Comparison of ENCODE assay signal across 8 cellular contexts in the genomic region with DNA sequence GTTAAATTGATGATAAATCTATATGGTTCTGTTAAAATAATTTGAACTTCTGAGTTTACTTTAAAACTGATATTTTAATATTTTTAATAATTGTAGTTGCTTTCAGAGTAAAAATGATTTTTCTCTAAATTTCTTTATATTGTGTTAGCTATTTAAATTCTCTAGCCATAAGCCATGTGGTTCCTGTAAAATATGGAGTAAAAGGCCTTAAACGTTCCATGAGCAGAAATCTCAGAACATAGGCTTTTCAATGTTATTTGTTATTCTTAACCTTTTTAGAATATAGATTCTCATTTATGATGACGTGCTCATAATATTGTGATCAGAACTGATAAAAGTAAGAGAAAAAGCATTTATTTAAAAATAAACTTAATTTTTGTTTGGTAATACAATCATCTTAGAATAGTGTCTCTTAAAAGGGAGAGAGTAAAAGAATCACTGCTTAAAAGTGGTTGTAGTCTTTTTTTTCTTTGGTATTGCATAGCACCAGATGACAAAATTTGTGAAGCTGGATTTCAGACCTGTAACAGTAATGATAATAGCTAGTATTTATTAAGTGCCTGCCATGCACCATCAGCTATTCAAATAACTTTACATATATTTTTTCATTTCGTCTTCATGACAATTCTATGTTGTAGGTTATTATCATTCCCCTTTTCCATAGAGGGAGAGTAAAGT. TPM values are rescaled to one million over a fixed set of nuclear protein-coding genes. Genes with fewer than 3 reads are reported as not detected.
A peak's percentile ranks its signal among the peaks of the same experiment; 100 is the strongest.
DNase-seq lines count a peak whose midpoint lies in the region; ATAC-seq and TF ChIP-seq lines count a peak whose summit lies in the region.

No MANE protein-coding gene starts in this region.

- H3K4me3 ChIP-seq in heart right ventricle (peak overlapping the region; percentile 74 to 98 (median 93)), vagina (peak overlapping the region; percentile 29 to 89)

- no peaks in the 10 kb centered on the region for H3K27me3 Mint-ChIP-seq in MCF 10A (ENCODE audit: insufficient read depth, unreplicated experiment)

- H3K36me3 ChIP-seq in heart right ventricle (no peaks in the 10 kb centered on the region), vagina (no peaks in the 10 kb centered on the region)

- H3K27me3 ChIP-seq in heart right ventricle: peaks cover 0 to 5% (median 0%) of the 10 kb centered on the region in 7 donors
- H3K27me3 ChIP-seq in vagina: no peaks in the 10 kb centered on the region

- no peak for TF ChIP-seq POLR2A in vagina (IDR thresholded peaks at IDR 0.05)

- BruUV-seq in MCF 10A (replicated peaks; lab: Mats Ljungman, UMichigan): no TSS peak

- CTCF ChIA-PET in MCF 10A (lab: Yijun Ruan, JAX): interaction anchor here (0.7 to 1.0 kb wide), 2 partner anchors 28 to 121 kb away, joined by 3 to 5 read pairs; no protein-coding TSS in a partner anchor

- intact Hi-C loops in heart right ventricle (cut with DNase I): loop anchor here in 8 of 10 donors (5.0 to 10.0 kb wide), 11 partner anchors 54 to 256 kb away; a partner anchor contains a TSS
- intact Hi-C loops in Right ventricle myocardium superior (cut with DNase I): loop anchor here (10.0 kb wide), 2 partner anchors 104 to 116 kb away; no protein-coding TSS in a partner anchor
- intact Hi-C loops in MCF 10A (cut with micrococcal nuclease): loop anchor here (2.0 to 10.0 kb wide), 4 partner anchors 76 to 634 kb away; a partner anchor contains a TSS
- intact Hi-C loops in vagina (cut with DNase I): loop anchor here (5.0 kb wide), 1 partner anchor 111 kb away; a partner anchor contains a TSS
- intact Hi-C loops in posterior vena cava (cut with DNase I): no loop called here

- H3K27ac ChIP-seq in heart right ventricle (peak overlapping the region in 9 of 10 donors; percentile 15 to 100 (median 98)), vagina (peak overlapping the region; percentile 99)

- 6 to 8% methylated on average over 3 of the region's 3 CpGs for WGBS in heart right ventricle, 2 donors

- H3K36me3 Mint-ChIP-seq in MCF 10A (ENCODE audit: insufficient read depth, unreplicated experiment): peaks cover 6% of the 10 kb centered on the region

- no peaks in the 10 kb centered on the region for H3K9me3 Mint-ChIP-seq in MCF 10A (ENCODE audit: unreplicated experiment)

- POLR2A ChIA-PET in MCF 10A (lab: Yijun Ruan, JAX): interaction anchor here (0.7 to 5.0 kb wide), 17 partner anchors 9 to 1722 kb away, joined by 3 to 46 read pairs (median 4); a partner anchor contains a TSS

- peak overlapping the region; percentile 83 for H3K4me3 Mint-ChIP-seq in MCF 10A (ENCODE audit: unreplicated experiment)

- ATAC-seq in heart right ventricle (no peak), Right ventricle myocardium superior (ENCODE audit: poor library complexity) (no peak)

- peak overlapping the region; percentile 95 for H3K27ac Mint-ChIP-seq in MCF 10A (ENCODE audit: low read depth, unreplicated experiment)

- peaks cover 15% of the 10 kb centered on the region for H3K4me1 Mint-ChIP-seq in MCF 10A (ENCODE audit: insufficient read depth, unreplicated experiment)

- DNase-seq in heart right ventricle: no peak
- no peak for DNase-seq in Right ventricle myocardium superior
- DNase-seq in MCF 10A (ENCODE audit: unreplicated experiment): peak; percentile 13
- DNase-seq in medulla oblongata (ENCODE audit: extremely low spot score): peak; percentile 9
- no peak for DNase-seq in vagina (ENCODE audit: extremely low spot score in 2 of 2)
- no peak for DNase-seq in activated effector memory CD4-positive, alpha-beta T cell treated with anti-CD3 and anti-CD28 coated beads, Interleukin-2, amount 50 U/mL, for 16 hours
- DNase-seq in posterior vena cava (ENCODE audit: low spot score): no peak
- DNase-seq in NCI-H128 (lab: John Stamatoyannopoulos, UW; ENCODE audit: unreplicated experiment): no peak

- no peak for TF ChIP-seq CTCF in heart right ventricle (IDR thresholded peaks at IDR 0.05)
- no peak for TF ChIP-seq CTCF in MCF 10A (IDR thresholded peaks at IDR 0.05; ENCODE audit: unreplicated experiment)
- no peak for TF ChIP-seq CTCF in vagina (IDR thresholded peaks at IDR 0.05)

- H3K4me1 ChIP-seq in heart right ventricle (peaks cover 6 to 56% (median 46%) of the 10 kb centered on the region in 9 donors), vagina (peaks cover 40% of the 10 kb centered on the region)

- H3K9me3 ChIP-seq in heart right ventricle: no peaks in the 10 kb centered on the region
- no peaks in the 10 kb centered on the region for H3K9me3 ChIP-seq in vagina

RNA-seq across cellular contexts. Expression of a gene that starts 2.7 kb away (rescaled TPM):
- 10 to 100 TPM; 48.5 to 89.4 (median 75.3) TPM for total RNA-seq in heart right ventricle
- polyA plus RNA-seq in heart right ventricle: 10 to 100 TPM; 10.2 to 11.4 TPM
- 45.9 TPM for total RNA-seq in Right ventricle myocardium superior
- 27.4 and 30.5 TPM in 2 replicates for total RNA-seq in MCF 10A (2022)
- 47.9 TPM for total RNA-seq in vagina
- total RNA-seq in posterior vena cava: 10 to 100 TPM; 69.0 to 83.6 TPM

Comparison
In these comparisons a context has a peak if more than half of its experiments do, and no peak if none do; other contexts are left out.
1. DNase-seq: peak in MCF 10A (single experiment) and medulla oblongata (single experiment); none in heart right ventricle (0 of 2), Right ventricle myocardium superior (single experiment), vagina (0 of 2), activated effector memory CD4-positive, alpha-beta T cell treated with anti-CD3 and anti-CD28 coated beads, Interleukin-2, amount 50 U/mL, for 16 hours (single experiment), posterior vena cava (single experiment) and NCI-H128 (single experiment).
2. intact Hi-C loops: an anchor here in heart right ventricle (5.0 to 10.0 kb wide), Right ventricle myocardium superior (10.0 kb wide), MCF 10A (2.0 to 10.0 kb wide) and vagina (5.0 kb wide); none called in posterior vena cava.